20 cellular contexts compared by ENCODE assay signal in genomic region chr3:27487383-27487782, GRCh38.
"Had no signal": no experiment of that assay in that cellular context is flagged by ENCODE, and none has a peak within 500 bp of the region (broad histone marks: within the 10 kb centered on the region; RNA-seq: fewer than 3 reads in every experiment).

No MANE protein-coding gene starts in this region.

- H3K27me3 ChIP-seq: colonic mucosa, stomach had no signal

- H3K9me3 ChIP-seq: colonic mucosa, psoas muscle, stomach, thoracic aorta had no signal

- H3K27ac ChIP-seq: colonic mucosa, psoas muscle, thoracic aorta had no signal

- ATAC-seq: left cardiac atrium, left ventricle myocardium superior, psoas muscle had no signal

- H3K4me3 ChIP-seq: colonic mucosa, lung, psoas muscle, stomach, thoracic aorta had no signal

- H3K4me1 ChIP-seq: colonic mucosa had no signal

- DNase-seq: colonic mucosa; dermis blood vessel endothelial cell; endodermal cell; erythroblast; immature natural killer cell; kidney; left cardiac atrium; left ventricle myocardium superior; mesendoderm; naive B cell; psoas muscle; small intestine; stimulated activated CD4-positive, alpha-beta T cell treated with anti-CD3 and anti-CD28 coated beads, Interleukin-12 subunit alpha, Interleukin-12 subunit beta, amount 100 ng/mL, for 4 hours; stimulated activated naive CD4-positive, alpha-beta T cell; stomach; substantia nigra; trophoblast cell had no signal

- H3K36me3 ChIP-seq: colonic mucosa, stomach, thoracic aorta had no signal

- FAIRE-seq: endothelial cell of umbilical vein, kidney, small intestine had no signal
